Comparison of ENCODE assay signal across 1 cellular context in genomic region chr13:36323408-36323807, GRCh38.
TF ChIP-seq lines count a peak whose summit lies in the region.

No MANE protein-coding gene starts in this region.

TF ChIP-seq in IMR-90, 13 proteins besides CTCF, POLR2A, EP300 and RAD21 (continued from another document):
- no peak for TF ChIP-seq ELK1 (IDR thresholded peaks at IDR 0.05; ENCODE audit: borderline replicate concordance, low read depth, low read length)
- no peak for TF ChIP-seq CHD1 (IDR thresholded peaks at IDR 0.05; ENCODE audit: low read depth, low read length)
- TF ChIP-seq RFX5 (IDR thresholded peaks at IDR 0.05; ENCODE audit: low read depth, low read length) = no peak
- TF ChIP-seq CEBPB (IDR thresholded peaks at IDR 0.05; ENCODE audit: low read depth, low read length) = no peak
- no peak for TF ChIP-seq MAZ (IDR thresholded peaks at IDR 0.05; ENCODE audit: borderline replicate concordance, low read depth, low read length)
- TF ChIP-seq BHLHE40 (IDR thresholded peaks at IDR 0.05; ENCODE audit: low read depth, low read length) = no peak
- no peak for TF ChIP-seq RCOR1 (IDR thresholded peaks at IDR 0.05; ENCODE audit: insufficient replicate concordance, low read length)
- TF ChIP-seq FOS (IDR thresholded peaks at IDR 0.05; ENCODE audit: low read depth, low read length) = no peak
